ENCODE assay signal across 16 cellular contexts in the genomic region with DNA sequence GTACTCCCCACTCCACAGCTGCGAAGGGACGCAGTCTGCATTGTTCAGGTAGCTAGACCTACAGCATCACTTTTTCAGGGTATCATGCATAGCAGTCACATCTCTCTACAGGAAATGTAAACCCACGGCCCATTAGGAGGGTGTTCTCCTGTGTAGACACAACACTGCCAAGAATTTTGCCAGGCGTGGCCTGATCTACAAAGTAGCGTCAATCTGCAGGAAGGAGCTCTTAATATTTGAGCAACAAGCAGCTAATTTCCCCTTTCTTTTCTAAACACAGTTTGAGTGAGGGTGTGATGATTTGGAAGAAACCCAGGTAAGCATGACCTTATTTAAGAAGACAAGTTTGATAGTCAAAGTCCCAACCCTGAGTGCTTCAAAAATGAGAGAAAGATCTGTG.
DNase-seq lines count a peak whose midpoint lies in the region; ATAC-seq, FAIRE-seq and TF ChIP-seq lines count a peak whose summit lies in the region.
"Had no signal": no experiment of that assay in that cellular context is flagged by ENCODE, and none has a peak within 500 bp of the region (broad histone marks: within the 10 kb centered on the region; RNA-seq: fewer than 3 reads in every experiment).

No MANE protein-coding gene starts in this region.

- intact Hi-C loops in dendritic cell treated with granulocyte-macrophage colony-stimulating factor and Interleukin-4, amounts not matched to agents 40 ng/mL and 50 ng/mL, for 4 days (cut with micrococcal nuclease), result no loop called here

- peak overlapping the region; percentile 27 for H3K27ac Mint-ChIP-seq in dendritic cell treated with granulocyte-macrophage colony-stimulating factor and Interleukin-4, amounts not matched to agents 40 ng/mL and 50 ng/mL, for 4 days
- peak overlapping the region; percentile 87 to 99 (median 96) for H3K27ac Mint-ChIP-seq in naive B cell
- H3K27ac Mint-ChIP-seq: CD4-positive, CD25-positive, alpha-beta regulatory T cell had no signal

- ATAC-seq in naive B cell (ENCODE audit: low read depth in 2 of 2) (peak; percentile 55 to 60), GM21526 (IDR thresholded peaks at IDR 0.05; ENCODE audit: low FRiP score, unreplicated experiment) (no peak), GM18861 (IDR thresholded peaks at IDR 0.05; ENCODE audit: unreplicated experiment) (no peak)
- ATAC-seq: HCT116, HepG2 had no signal

- FAIRE-seq in GM12892 (lab: Jason Lieb, UNC), result peak; percentile 36
- FAIRE-seq: A204.1, GM18507, H54, HepG2, HTR-8/SVneo had no signal

- no peaks in the 10 kb centered on the region for H3K36me3 Mint-ChIP-seq in dendritic cell treated with granulocyte-macrophage colony-stimulating factor and Interleukin-4, amounts not matched to agents 40 ng/mL and 50 ng/mL, for 4 days (ENCODE audit: low read depth)
- no peaks in the 10 kb centered on the region for H3K36me3 Mint-ChIP-seq in naive B cell
- H3K36me3 Mint-ChIP-seq: CD4-positive, CD25-positive, alpha-beta regulatory T cell had no signal

- H3K4me3 Mint-ChIP-seq in dendritic cell treated with granulocyte-macrophage colony-stimulating factor and Interleukin-4, amounts not matched to agents 40 ng/mL and 50 ng/mL, for 4 days, result no peak overlapping the region
- H3K4me3 Mint-ChIP-seq in naive B cell, result peak overlapping the region in 7 of 8 donors; percentile 29 to 90 (median 85)
- H3K4me3 Mint-ChIP-seq: CD4-positive, CD25-positive, alpha-beta regulatory T cell had no signal

- DNase-seq in GM12892 (ENCODE audit: insufficient read length), result no peak
- DNase-seq in naive B cell, result peak; percentile 64
- DNase-seq in NCI-H446 treated with DMSO at 0.1 percent for 48 hours (lab: John Stamatoyannopoulos, UW), result no peak
- DNase-seq in activated CD4-positive, CD25-positive, alpha-beta regulatory T cell treated with anti-CD3 and anti-CD28 coated beads, Interleukin-2, amount 50 U/mL, for 72 hours, result no peak
- DNase-seq: CD4-positive, CD25-positive, alpha-beta regulatory T cell; DMS53; GF-D8 had no signal

- no peaks in the 10 kb centered on the region for H3K9me3 Mint-ChIP-seq in dendritic cell treated with granulocyte-macrophage colony-stimulating factor and Interleukin-4, amounts not matched to agents 40 ng/mL and 50 ng/mL, for 4 days
- H3K9me3 Mint-ChIP-seq in naive B cell, result no peaks in the 10 kb centered on the region

- H3K27me3 Mint-ChIP-seq in dendritic cell treated with granulocyte-macrophage colony-stimulating factor and Interleukin-4, amounts not matched to agents 40 ng/mL and 50 ng/mL, for 4 days, result peaks cover 4% of the 10 kb centered on the region
- H3K27me3 Mint-ChIP-seq in naive B cell, result no peaks in the 10 kb centered on the region

- no peak for TF ChIP-seq POLR2A in GM12892 (IDR thresholded peaks at IDR 0.05; ENCODE audit: low read depth, low read length)

- peaks cover 61% of the 10 kb centered on the region for H3K4me1 Mint-ChIP-seq in dendritic cell treated with granulocyte-macrophage colony-stimulating factor and Interleukin-4, amounts not matched to agents 40 ng/mL and 50 ng/mL, for 4 days (ENCODE audit: low read depth)
- H3K4me1 Mint-ChIP-seq in naive B cell, result peaks cover 46 to 61% (median 57%) of the 10 kb centered on the region in 3 donors
- H3K4me1 Mint-ChIP-seq: CD4-positive, CD25-positive, alpha-beta regulatory T cell had no signal

Comparison
In these comparisons a context has a peak if more than half of its experiments do, and no peak if none do; other contexts are left out.
1. ATAC-seq: peak in naive B cell (2 of 2); none in GM21526 (single experiment) and GM18861 (single experiment).